In the genomic region with DNA sequence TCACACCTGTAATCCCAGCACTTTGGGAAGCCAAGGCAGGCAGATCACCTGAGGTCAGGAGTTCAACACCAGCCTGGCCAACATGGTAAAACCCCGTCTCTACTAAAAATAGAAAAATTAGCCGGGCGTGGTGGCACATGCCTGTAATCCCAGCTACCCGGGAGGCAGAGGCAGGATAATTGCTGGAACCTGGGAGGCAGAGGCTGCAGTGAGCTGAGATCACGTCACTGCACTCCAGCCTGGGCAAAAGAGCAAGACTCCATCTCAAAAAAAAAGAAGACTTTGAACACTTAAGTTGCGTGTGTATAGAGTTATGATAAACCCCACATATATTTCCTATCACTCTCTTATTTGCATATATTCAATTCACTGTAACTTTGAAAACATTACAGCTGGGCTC, we compare ENCODE assay signal across 1 cellular context.
A peak's percentile ranks its signal among the peaks of the same experiment; 100 is the strongest.
TF ChIP-seq lines count a peak whose summit lies in the region.

No MANE protein-coding gene starts in this region.

TF ChIP-seq in K562, 482 proteins besides CTCF, POLR2A, EP300 and RAD21:
- TF ChIP-seq SP1 (CRISPR knock-in tag; IDR thresholded peaks at IDR 0.05) = 0 out of 2 replicates have a peak, but pooled peaks have one; percentile 23
TF ChIP-seq in K562: peak in this region for 1; not testable (repeated sequence) for 481.
